8 cellular contexts compared by ENCODE assay signal in genomic region chr4:110515676-110516075, GRCh38. TPM values are rescaled to one million over a fixed set of nuclear protein-coding genes. Genes with fewer than 3 reads are reported as not detected.
DNase-seq lines count a peak whose midpoint lies in the region; ATAC-seq lines count a peak whose summit lies in the region.

No MANE protein-coding gene starts in this region.

- H3K27me3 Mint-ChIP-seq in activated T-helper 17 cell treated with anti-CD3 and anti-CD28 coated beads, Interleukin-2, amount 50 U/mL, for 72 hours, result peaks cover 5% of the 10 kb centered on the region

- H3K9me3 ChIP-seq in mucosa of stomach (ENCODE audit: control insufficient read depth, low read length), result no peaks in the 10 kb centered on the region

- no peaks in the 10 kb centered on the region for H3K36me3 Mint-ChIP-seq in activated T-helper 17 cell treated with anti-CD3 and anti-CD28 coated beads, Interleukin-2, amount 50 U/mL, for 72 hours (ENCODE audit: low read depth)

- H3K27ac Mint-ChIP-seq in activated T-helper 17 cell treated with anti-CD3 and anti-CD28 coated beads, Interleukin-2, amount 50 U/mL, for 72 hours, result peak overlapping the region; percentile 68

- DNase-seq in DMS53 treated with DMSO at 0.1 percent for 48 hours (lab: John Stamatoyannopoulos, UW; ENCODE audit: unreplicated experiment) (peak; percentile 50), T1000 (lab: John Stamatoyannopoulos, UW) (no peak), globus pallidus (ENCODE audit: low spot score) (no peak)
- no peak for DNase-seq in activated effector memory CD4-positive, alpha-beta T cell treated with anti-CD3 and anti-CD28 coated beads, Interleukin-2, amount 50 U/mL, for 16 hours

- ATAC-seq in HG03095 (IDR thresholded peaks at IDR 0.05; ENCODE audit: unreplicated experiment) (peak; percentile 24), GM21390 (IDR thresholded peaks at IDR 0.05; ENCODE audit: unreplicated experiment) (no peak)
- ATAC-seq in activated T-helper 17 cell treated with anti-CD3 and anti-CD28 coated beads, Interleukin-2, amount 50 U/mL, for 72 hours (replicated peaks), result peak; percentile 36

- no peaks in the 10 kb centered on the region for H3K4me1 ChIP-seq in mucosa of stomach (ENCODE audit: control insufficient read depth, insufficient read depth, low read length)

- H3K27me3 ChIP-seq in mucosa of stomach (ENCODE audit: control insufficient read depth, insufficient read depth, low read length), result no peaks in the 10 kb centered on the region

- H3K4me3 Mint-ChIP-seq in activated T-helper 17 cell treated with anti-CD3 and anti-CD28 coated beads, Interleukin-2, amount 50 U/mL, for 72 hours, result peak overlapping the region; percentile 81

- peaks cover 13% of the 10 kb centered on the region for H3K4me1 Mint-ChIP-seq in activated T-helper 17 cell treated with anti-CD3 and anti-CD28 coated beads, Interleukin-2, amount 50 U/mL, for 72 hours

- no peaks in the 10 kb centered on the region for H3K9me3 Mint-ChIP-seq in activated T-helper 17 cell treated with anti-CD3 and anti-CD28 coated beads, Interleukin-2, amount 50 U/mL, for 72 hours

- peak overlapping the region; percentile 27 for H3K4me3 ChIP-seq in mucosa of stomach (ENCODE audit: low read length)

- peak overlapping the region; percentile 44 for H3K9ac ChIP-seq in mucosa of stomach (ENCODE audit: low read length)

- no peaks in the 10 kb centered on the region for H3K36me3 ChIP-seq in mucosa of stomach (ENCODE audit: control insufficient read depth, insufficient read depth, low read length)

RNA-seq across cellular contexts. Expression of gene ENPEP, which starts 39.7 kb away (rescaled TPM):
- total RNA-seq in activated T-helper 17 cell treated with anti-CD3 and anti-CD28 coated beads, Interleukin-2, amount 50 U/mL, for 72 hours, result under 1 TPM in 1 of 2 donors, not detected in 1; 0.16 TPM
